22 cellular contexts compared by ENCODE assay signal in genomic region chr11:48082771-48083170, GRCh38.
A peak's percentile ranks its signal among the peaks of the same experiment; 100 is the strongest.
DNase-seq lines count a peak whose midpoint lies in the region; ATAC-seq and TF ChIP-seq lines count a peak whose summit lies in the region.
"Had no signal": no experiment of that assay in that cellular context is flagged by ENCODE, and none has a peak within 500 bp of the region (broad histone marks: within the 10 kb centered on the region; RNA-seq: fewer than 3 reads in every experiment).

No MANE protein-coding gene starts in this region.

- no peaks in the 10 kb centered on the region for H3K9me3 ChIP-seq in liver (ENCODE audit: control insufficient read depth in 4 of 4, low read length in 3 of 4)
- H3K9me3 ChIP-seq: BE2C, HAP-1, SJCRH30 had no signal

- no peaks in the 10 kb centered on the region for H3K27me3 ChIP-seq in liver (ENCODE audit: control insufficient read depth in 4 of 4, insufficient read depth in 4 of 4, low read length in 3 of 4)
- H3K27me3 ChIP-seq: BE2C, SJCRH30 had no signal

- H3K4me1 Mint-ChIP-seq in activated naive CD4-positive, alpha-beta T cell treated with anti-CD3 and anti-CD28 coated beads, Interleukin-2, amount 50 U/mL, for 24 hours, result peaks cover 78% of the 10 kb centered on the region
- peaks cover 56% of the 10 kb centered on the region for H3K4me1 Mint-ChIP-seq in activated naive CD4-positive, alpha-beta T cell treated with anti-CD3 and anti-CD28 coated beads, Interleukin-2, amount 10 ng/mL, durations not matched to agents 7 days and 5 days
- H3K4me1 Mint-ChIP-seq in activated T-helper 2 cell treated with anti-CD3 and anti-CD28 coated beads, Interferon-gamma antibody, Interleukin-2, Interleukin-4, amounts not matched to agents 10 μg/mL and 5 μg/mL and 100 μg/mL, durations not matched to agents 14 hours and 24 hours and 36 hours (ENCODE audit: low read depth), result peaks cover 56% of the 10 kb centered on the region

- H3K9me3 Mint-ChIP-seq in activated naive CD4-positive, alpha-beta T cell treated with anti-CD3 and anti-CD28 coated beads, Interleukin-2, amount 50 U/mL, for 24 hours, result no peaks in the 10 kb centered on the region
- peaks cover 4% of the 10 kb centered on the region for H3K9me3 Mint-ChIP-seq in activated naive CD4-positive, alpha-beta T cell treated with anti-CD3 and anti-CD28 coated beads, Interleukin-2, amount 10 ng/mL, durations not matched to agents 7 days and 5 days
- no peaks in the 10 kb centered on the region for H3K9me3 Mint-ChIP-seq in activated T-helper 2 cell treated with anti-CD3 and anti-CD28 coated beads, Interferon-gamma antibody, Interleukin-2, Interleukin-4, amounts not matched to agents 10 μg/mL and 5 μg/mL and 100 μg/mL, durations not matched to agents 14 hours and 24 hours and 36 hours
- H3K9me3 Mint-ChIP-seq: CD4-positive, alpha-beta T cell had no signal

- no peak for TF ChIP-seq CTCF in liver (IDR thresholded peaks at IDR 0.05; ENCODE audit: low read depth, low read length, missing input control)

- H3K9ac ChIP-seq in liver (ENCODE audit: low read depth in 1 of 2, low read length in 2 of 2), result no peak overlapping the region
- H3K9ac ChIP-seq: KMS-11 had no signal

- H3K4me3 Mint-ChIP-seq in activated naive CD4-positive, alpha-beta T cell treated with anti-CD3 and anti-CD28 coated beads, Interleukin-2, amount 50 U/mL, for 24 hours, result no peak overlapping the region
- H3K4me3 Mint-ChIP-seq in activated naive CD4-positive, alpha-beta T cell treated with anti-CD3 and anti-CD28 coated beads, Interleukin-2, amount 10 ng/mL, durations not matched to agents 7 days and 5 days, result no peak overlapping the region
- H3K4me3 Mint-ChIP-seq in activated T-helper 2 cell treated with anti-CD3 and anti-CD28 coated beads, Interferon-gamma antibody, Interleukin-2, Interleukin-4, amounts not matched to agents 10 μg/mL and 5 μg/mL and 100 μg/mL, durations not matched to agents 14 hours and 24 hours and 36 hours (ENCODE audit: low read depth), result no peak overlapping the region
- H3K4me3 Mint-ChIP-seq: CD4-positive, alpha-beta T cell; GM23338 had no signal

- WGBS in liver, result 98% methylated on average over 2 of the region's 2 CpGs

- no peak for TF ChIP-seq RAD21 in liver (IDR thresholded peaks at IDR 0.05)

- no peak for DNase-seq in activated naive CD4-positive, alpha-beta T cell treated with anti-CD3 and anti-CD28 coated beads, Interleukin-2, amount 10 ng/mL, durations not matched to agents 7 days and 5 days
- no peak for DNase-seq in activated T-helper 2 cell treated with anti-CD3 and anti-CD28 coated beads, Interferon-gamma antibody, Interleukin-2, Interleukin-4, amounts not matched to agents 10 μg/mL and 5 μg/mL and 100 μg/mL, durations not matched to agents 14 hours and 24 hours and 36 hours (ENCODE audit: low spot score)
- no peak for DNase-seq in DMS153 (lab: John Stamatoyannopoulos, UW)
- DNase-seq in NCI-H2029 treated with DMSO at 0.1 percent for 48 hours (lab: John Stamatoyannopoulos, UW), result no peak
- DNase-seq: BE2C; CD4-positive, alpha-beta T cell; COR-L47; DMS79 treated with DMSO at 0.1 percent for 48 hours; NCI-H1048; NCI-H1417 treated with DMSO at 0.1 percent for 48 hours; NCI-H187; NCI-H2107; NCI-H446 treated with DMSO at 0.1 percent for 48 hours; NCI-H526 treated with DMSO at 0.1 percent for 48 hours; OCI-M1; SJCRH30 had no signal

- peaks cover 6% of the 10 kb centered on the region for H3K36me3 Mint-ChIP-seq in activated naive CD4-positive, alpha-beta T cell treated with anti-CD3 and anti-CD28 coated beads, Interleukin-2, amount 50 U/mL, for 24 hours
- peaks cover 45% of the 10 kb centered on the region for H3K36me3 Mint-ChIP-seq in activated naive CD4-positive, alpha-beta T cell treated with anti-CD3 and anti-CD28 coated beads, Interleukin-2, amount 10 ng/mL, durations not matched to agents 7 days and 5 days
- H3K36me3 Mint-ChIP-seq in activated T-helper 2 cell treated with anti-CD3 and anti-CD28 coated beads, Interferon-gamma antibody, Interleukin-2, Interleukin-4, amounts not matched to agents 10 μg/mL and 5 μg/mL and 100 μg/mL, durations not matched to agents 14 hours and 24 hours and 36 hours (ENCODE audit: low read depth), result peaks cover 37% of the 10 kb centered on the region

- H3K36me3 ChIP-seq in liver (ENCODE audit: control insufficient read depth in 4 of 4, insufficient read depth in 3 of 4, low read depth in 1 of 4, low read length in 3 of 4), result no peaks in the 10 kb centered on the region
- H3K36me3 ChIP-seq: BE2C, HAP-1, SJCRH30 had no signal

- no peaks in the 10 kb centered on the region for H3K27me3 Mint-ChIP-seq in activated naive CD4-positive, alpha-beta T cell treated with anti-CD3 and anti-CD28 coated beads, Interleukin-2, amount 50 U/mL, for 24 hours
- no peaks in the 10 kb centered on the region for H3K27me3 Mint-ChIP-seq in activated naive CD4-positive, alpha-beta T cell treated with anti-CD3 and anti-CD28 coated beads, Interleukin-2, amount 10 ng/mL, durations not matched to agents 7 days and 5 days
- H3K27me3 Mint-ChIP-seq in activated T-helper 2 cell treated with anti-CD3 and anti-CD28 coated beads, Interferon-gamma antibody, Interleukin-2, Interleukin-4, amounts not matched to agents 10 μg/mL and 5 μg/mL and 100 μg/mL, durations not matched to agents 14 hours and 24 hours and 36 hours (ENCODE audit: low read depth), result no peaks in the 10 kb centered on the region
- H3K27me3 Mint-ChIP-seq: CD4-positive, alpha-beta T cell had no signal

- H3K4me3 ChIP-seq in liver (ENCODE audit: low read depth in 1 of 3, low read length in 3 of 3), result no peak overlapping the region
- H3K4me3 ChIP-seq: GM23338, HAP-1, SJCRH30 had no signal

- intact Hi-C loops in activated T-helper 2 cell treated with anti-CD3 and anti-CD28 coated beads, Interferon-gamma antibody, Interleukin-2, Interleukin-4, amounts not matched to agents 10 μg/mL and 5 μg/mL and 100 μg/mL, durations not matched to agents 14 hours and 24 hours and 36 hours (cut with micrococcal nuclease), result loop anchor here (2.0 kb wide), 1 partner anchor 14 kb away; no protein-coding TSS in a partner anchor

- no peak for ATAC-seq in GM19324 (IDR thresholded peaks at IDR 0.05; ENCODE audit: low FRiP score, unreplicated experiment)
- ATAC-seq: GM23338 had no signal

- peak overlapping the region; percentile 23 for H3K27ac Mint-ChIP-seq in activated naive CD4-positive, alpha-beta T cell treated with anti-CD3 and anti-CD28 coated beads, Interleukin-2, amount 50 U/mL, for 24 hours
- H3K27ac Mint-ChIP-seq in activated naive CD4-positive, alpha-beta T cell treated with anti-CD3 and anti-CD28 coated beads, Interleukin-2, amount 10 ng/mL, durations not matched to agents 7 days and 5 days, result no peak overlapping the region
- peak overlapping the region; percentile 0 for H3K27ac Mint-ChIP-seq in activated T-helper 2 cell treated with anti-CD3 and anti-CD28 coated beads, Interferon-gamma antibody, Interleukin-2, Interleukin-4, amounts not matched to agents 10 μg/mL and 5 μg/mL and 100 μg/mL, durations not matched to agents 14 hours and 24 hours and 36 hours
- H3K27ac Mint-ChIP-seq: GM23338 had no signal

- H3K27ac ChIP-seq in liver (ENCODE audit: low read depth in 1 of 2, low read length in 2 of 2), result no peak overlapping the region
- H3K27ac ChIP-seq: KMS-11, SJCRH30 had no signal

- peaks cover 10 to 40% (median 29%) of the 10 kb centered on the region in 4 donors for H3K4me1 ChIP-seq in liver (ENCODE audit: control insufficient read depth in 4 of 4, insufficient read depth in 4 of 4, low read length in 3 of 4)
- H3K4me1 ChIP-seq: BE2C, HAP-1, SJCRH30 had no signal

- CTCF ChIA-PET in activated naive CD4-positive, alpha-beta T cell treated with anti-CD3 and anti-CD28 coated beads, Interleukin-2, amount 10 ng/mL, durations not matched to agents 7 days and 5 days (lab: Charles Lee), result no interaction called here

TF ChIP-seq in liver, 16 proteins besides CTCF, POLR2A, EP300 and RAD21:
- TF ChIP-seq NR2F2 (IDR thresholded peaks at IDR 0.05) (no peak), HNF4A (conservative IDR thresholded peaks at IDR 0.05) (peak; percentile 9 to 38), JUND (IDR thresholded peaks at IDR 0.05) (no peak), ATF3 (IDR thresholded peaks at IDR 0.05) (no peak), GABPA (IDR thresholded peaks at IDR 0.05 in 1 of 2, conservative IDR thresholded peaks at IDR 0.05 in 1 of 2) (no peak), EGR1 (IDR thresholded peaks at IDR 0.05; ENCODE audit: low read depth in 2 of 2) (no peak), RXRA (IDR thresholded peaks at IDR 0.05) (no peak), SP1 (IDR thresholded peaks at IDR 0.05) (peak; percentile 44)
- TF ChIP-seq, protein P1, sequence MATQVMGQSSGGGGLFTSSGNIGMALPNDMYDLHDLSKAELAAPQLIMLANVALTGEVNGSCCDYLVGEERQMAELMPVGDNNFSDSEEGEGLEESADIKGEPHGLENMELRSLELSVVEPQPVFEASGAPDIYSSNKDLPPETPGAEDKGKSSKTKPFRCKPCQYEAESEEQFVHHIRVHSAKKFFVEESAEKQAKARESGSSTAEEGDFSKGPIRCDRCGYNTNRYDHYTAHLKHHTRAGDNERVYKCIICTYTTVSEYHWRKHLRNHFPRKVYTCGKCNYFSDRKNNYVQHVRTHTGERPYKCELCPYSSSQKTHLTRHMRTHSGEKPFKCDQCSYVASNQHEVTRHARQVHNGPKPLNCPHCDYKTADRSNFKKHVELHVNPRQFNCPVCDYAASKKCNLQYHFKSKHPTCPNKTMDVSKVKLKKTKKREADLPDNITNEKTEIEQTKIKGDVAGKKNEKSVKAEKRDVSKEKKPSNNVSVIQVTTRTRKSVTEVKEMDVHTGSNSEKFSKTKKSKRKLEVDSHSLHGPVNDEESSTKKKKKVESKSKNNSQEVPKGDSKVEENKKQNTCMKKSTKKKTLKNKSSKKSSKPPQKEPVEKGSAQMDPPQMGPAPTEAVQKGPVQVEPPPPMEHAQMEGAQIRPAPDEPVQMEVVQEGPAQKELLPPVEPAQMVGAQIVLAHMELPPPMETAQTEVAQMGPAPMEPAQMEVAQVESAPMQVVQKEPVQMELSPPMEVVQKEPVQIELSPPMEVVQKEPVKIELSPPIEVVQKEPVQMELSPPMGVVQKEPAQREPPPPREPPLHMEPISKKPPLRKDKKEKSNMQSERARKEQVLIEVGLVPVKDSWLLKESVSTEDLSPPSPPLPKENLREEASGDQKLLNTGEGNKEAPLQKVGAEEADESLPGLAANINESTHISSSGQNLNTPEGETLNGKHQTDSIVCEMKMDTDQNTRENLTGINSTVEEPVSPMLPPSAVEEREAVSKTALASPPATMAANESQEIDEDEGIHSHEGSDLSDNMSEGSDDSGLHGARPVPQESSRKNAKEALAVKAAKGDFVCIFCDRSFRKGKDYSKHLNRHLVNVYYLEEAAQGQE (IDR thresholded peaks at IDR 0.05), result no peak
- TF ChIP-seq, protein P2, sequence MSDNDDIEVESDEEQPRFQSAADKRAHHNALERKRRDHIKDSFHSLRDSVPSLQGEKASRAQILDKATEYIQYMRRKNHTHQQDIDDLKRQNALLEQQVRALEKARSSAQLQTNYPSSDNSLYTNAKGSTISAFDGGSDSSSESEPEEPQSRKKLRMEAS (IDR thresholded peaks at IDR 0.05), result no peak
